8 cellular contexts compared by ENCODE assay signal in genomic region chr22:35301370-35301874, GRCh38. TPM values are rescaled to one million over a fixed set of nuclear protein-coding genes. Genes with fewer than 3 reads are reported as not detected.
DNase-seq lines count a peak whose midpoint lies in the region; ATAC-seq, FAIRE-seq and TF ChIP-seq lines count a peak whose summit lies in the region.

No MANE protein-coding gene starts in this region.

- H3K4me1 ChIP-seq in BLaER1 (peaks cover 58% of the 10 kb centered on the region), GM12878 (ENCODE audit: control insufficient read depth, insufficient read depth, low read length) (peaks cover 9% of the 10 kb centered on the region)

- H3K27me3 ChIP-seq in BLaER1 (no peaks in the 10 kb centered on the region), GM12878 (replicated peaks in 1 of 2; ENCODE audit: control insufficient read depth in 2 of 2, insufficient read depth in 2 of 2, low read length in 1 of 2) (no peaks in the 10 kb centered on the region)

- H3K4me3 Mint-ChIP-seq in memory B cell = peak overlapping the region; percentile 58

- H3K9ac ChIP-seq in BLaER1 = no peak overlapping the region
- H3K9ac ChIP-seq in GM12878 (ENCODE audit: control insufficient read depth, insufficient read depth, low read length) = no peak overlapping the region

- in situ Hi-C loops in GM12878 (cut with MboI) = no loop called here

- H3K4me2 ChIP-seq in BLaER1 (peak overlapping the region; percentile 99; the same call in 1 of the 2 replicates), GM12878 (ENCODE audit: control insufficient read depth, insufficient read depth) (peak overlapping the region; percentile 98; the same call in 1 of the 2 replicates)

- POLR2A ChIA-PET in GM12878 (lab: Charles Lee) = no interaction called here

- RAD21 ChIA-PET in GM12878 (lab: Charles Lee; ENCODE audit: unreplicated experiment) = interaction anchor here (1.0 to 1.1 kb wide), 2 partner anchors 10 to 51 kb away, joined by 3 read pairs; no protein-coding TSS in a partner anchor

- H3K9me3 Mint-ChIP-seq in memory B cell = no peaks in the 10 kb centered on the region

- FAIRE-seq in GM12878 (lab: Jason Lieb, UNC) (no peak), GM19239 (lab: Jason Lieb, UNC) (no peak)

- WGBS in GM12878 (ENCODE audit: insufficient coverage, insufficient replicate concordance, low lambda C conversion rate, missing lambda C conversion rate) = 80% methylated on average over 17 of the region's 17 CpGs

- H3K27me3 Mint-ChIP-seq in memory B cell = no peaks in the 10 kb centered on the region

- no peaks in the 10 kb centered on the region; the same call in 1 of the 2 replicates for H4K20me1 ChIP-seq in BLaER1
- H4K20me1 ChIP-seq in GM12878 (ENCODE audit: control insufficient read depth, insufficient read depth) = no peaks in the 10 kb centered on the region

- SMC1A ChIA-PET in GM12878 (lab: Charles Lee; ENCODE audit: uncharacterized antibody, unreplicated experiment) = no interaction called here

- peaks cover 2% of the 10 kb centered on the region for H3K79me2 ChIP-seq in GM12878 (ENCODE audit: control insufficient read depth, insufficient read depth, low read length)

- H3K27ac Mint-ChIP-seq in memory B cell = peak overlapping the region; percentile 45

- H3K4me1 Mint-ChIP-seq in memory B cell = peaks cover 23% of the 10 kb centered on the region

- TF ChIP-seq EP300 in GM12878 (IDR thresholded peaks at IDR 0.05; ENCODE audit: borderline replicate concordance in 1 of 2, control insufficient read depth in 1 of 2, low read depth in 2 of 2, low read length in 2 of 2) = no peak

- H3K36me3 Mint-ChIP-seq in memory B cell = peaks cover 3% of the 10 kb centered on the region

- TF ChIP-seq CTCF in GM12878 (IDR thresholded peaks at IDR 0.05 in 2 of 3, conservative IDR thresholded peaks at IDR 0.05 in 1 of 3; ENCODE audit: control insufficient read depth in 2 of 3, extremely low read depth in 1 of 3, insufficient read depth in 1 of 3, low read depth in 3 of 3, low read length in 3 of 3) = no peak

- ATAC-seq in GM12878 (no peak), memory B cell (ENCODE audit: low read depth) (no peak), HG03196 (IDR thresholded peaks at IDR 0.05; ENCODE audit: unreplicated experiment) (no peak), HG03280 (IDR thresholded peaks at IDR 0.05; ENCODE audit: unreplicated experiment) (no peak)

- no peak for TF ChIP-seq POLR2A in GM12878 (IDR thresholded peaks at IDR 0.05; ENCODE audit: low read depth, low read length)

- H2AFZ ChIP-seq in GM12878 (ENCODE audit: control insufficient read depth, low read depth, low read length) = no peak overlapping the region

- H3K4me3 ChIP-seq in BLaER1 (no peak overlapping the region), GM12878 (no peak overlapping the region)

- TF ChIP-seq RAD21 in GM12878 (IDR thresholded peaks at IDR 0.05; ENCODE audit: insufficient read depth, low read depth, low read length) = no peak

- H3K27ac ChIP-seq in BLaER1 (no peak overlapping the region), GM12878 (ENCODE audit: control insufficient read depth, insufficient read depth) (no peak overlapping the region)

- H3K36me3 ChIP-seq in BLaER1 (peaks cover 6% of the 10 kb centered on the region; the same call in 1 of the 2 replicates), GM12878 (ENCODE audit: control insufficient read depth in 2 of 2, insufficient read depth in 2 of 2, low read length in 1 of 2) (no peaks in the 10 kb centered on the region)

- DNase-seq in LoVo (ENCODE audit: low spot score) (peak; percentile 52), GM12878 (ENCODE audit: low read depth, low spot score) (no peak), memory B cell (ENCODE audit: low spot score in 2 of 2) (no peak), GM19239 (ENCODE audit: insufficient read length, low spot score) (no peak), globus pallidus (ENCODE audit: low spot score) (no peak)

- intact Hi-C loops in GM12878 (cut with micrococcal nuclease; ENCODE audit: unreplicated experiment) = no loop called here

- no peaks in the 10 kb centered on the region for H3K9me3 ChIP-seq in BLaER1
- no peaks in the 10 kb centered on the region for H3K9me3 ChIP-seq in GM12878 (replicated peaks; ENCODE audit: control insufficient read depth, insufficient read depth, low read length)

- BruUV-seq in GM12878 (replicated peaks; lab: Mats Ljungman, UMichigan) = no TSS peak

- CTCF ChIA-PET in GM12878 (lab: Yijun Ruan, JAX) = interaction anchor here (1.1 kb wide), 1 partner anchor 12 kb away, joined by 5 read pairs; no protein-coding TSS in a partner anchor

TF ChIP-seq in GM12878, 131 proteins besides CTCF, POLR2A, EP300 and RAD21 (continues in another document):
- no peak for TF ChIP-seq SKIL (IDR thresholded peaks at IDR 0.05; ENCODE audit: low read depth, poor library complexity, severe bottlenecking)
- no peak for TF ChIP-seq HDAC2 (IDR thresholded peaks at IDR 0.05)
- no peak for TF ChIP-seq MXI1 (IDR thresholded peaks at IDR 0.05; ENCODE audit: low read depth, low read length)
- no peak for TF ChIP-seq RUNX3 (IDR thresholded peaks at IDR 0.05; ENCODE audit: low read length)
- no peak for TF ChIP-seq E4F1 (IDR thresholded peaks at IDR 0.05; ENCODE audit: borderline replicate concordance, partially characterized antibody)

RNA-seq across cellular contexts. Expression of gene TOM1, which starts 1.7 kb away (rescaled TPM):
- 124 and 147 TPM in 2 replicates for total RNA-seq in GM12878 (2013; cell fraction: nucleolus; rRNA removed)
- 33.5 and 37.3 TPM in 2 replicates for total RNA-seq in GM12878 (2014; rRNA removed)
- total RNA-seq in GM12878 (2014; rRNA removed; fragmentation: Illumina TruSeq; extraction: Trizol) = 17.3 and 18.2 TPM in 2 replicates
- total RNA-seq in GM12878 (2021) = 36.4 and 37.9 TPM in 2 replicates
- 23.4 TPM for polyA plus RNA-seq in GM12878 (2011; ENCODE audit: low read depth)
- 32.2 and 64.6 TPM in 2 replicates for polyA plus RNA-seq in GM12878 (2011; rRNA removed)
- 77.4 and 79.3 TPM in 2 replicates for polyA plus RNA-seq in GM12878 (2011; cell fraction: cytosol; rRNA removed)
- 95.7 and 99.1 TPM in 2 replicates for polyA plus RNA-seq in GM12878 (2011; cell fraction: nucleus; rRNA removed)
- polyA plus RNA-seq in GM12878 (2012) = 31.1 and 35.7 TPM in 2 replicates
- 33.0 and 60.6 TPM in 2 replicates for polyA plus RNA-seq in GM12878 (2014; fragmentation: Illumina TruSeq; extraction: Trizol)
- polyA plus RNA-seq in GM12878 (2014; fragmentation: Nextera tagmentation; extraction: Ambion mirVana) = 1 to 10 TPM; 2.2 to 2.9 TPM
- polyA plus RNA-seq in GM12878 (2014; rRNA removed) = 40.5 and 43.3 TPM in 2 replicates
- polyA plus RNA-seq in GM12878 (2016; fragmentation: Nextera tagmentation; extraction: Ambion mirVana) = 10 to 100 TPM; 50.4 to 53.6 TPM
- polyA minus RNA-seq in GM12878 (2011; rRNA and poly(A)+ RNA removed) = 112 and 113 TPM in 2 replicates
- polyA minus RNA-seq in GM12878 (2011; cell fraction: cytosol; rRNA and poly(A)+ RNA removed) = 20.8 and 21.0 TPM in 2 replicates
- polyA minus RNA-seq in GM12878 (2011; cell fraction: nucleus; rRNA and poly(A)+ RNA removed) = 51.9 and 56.4 TPM in 2 replicates

RNA-seq across cellular contexts. Expression of gene HMGXB4, which starts 44.1 kb away (rescaled TPM):
- total RNA-seq in GM12878 (2013; cell fraction: nucleolus; rRNA removed) = 113 and 123 TPM in 2 replicates
- total RNA-seq in GM12878 (2014; rRNA removed) (15.5 and 17.1 TPM in 2 replicates), GM12878 (2014; rRNA removed; fragmentation: Illumina TruSeq; extraction: Trizol) (22.2 and 23.9 TPM in 2 replicates), GM12878 (2021) (24.9 and 26.1 TPM in 2 replicates)
- 10.4 TPM for polyA plus RNA-seq in GM12878 (2011; ENCODE audit: low read depth)
- polyA plus RNA-seq in GM12878 (2011; rRNA removed) (36.2 and 44.4 TPM in 2 replicates), GM12878 (2014; fragmentation: Illumina TruSeq; extraction: Trizol) (32.9 and 39.5 TPM in 2 replicates), GM12878 (2014; fragmentation: Nextera tagmentation; extraction: Ambion mirVana) (10 to 100 TPM; 32.1 to 44.5 TPM), GM12878 (2014; rRNA removed) (17.2 and 20.4 TPM in 2 replicates), GM12878 (2016; fragmentation: Nextera tagmentation; extraction: Ambion mirVana) (10 to 100 TPM; 21.0 to 23.8 TPM)
- 16.3 and 18.0 TPM in 2 replicates for polyA plus RNA-seq in GM12878 (2011; cell fraction: cytosol; rRNA removed)
- polyA plus RNA-seq in GM12878 (2011; cell fraction: nucleus; rRNA removed) = 27.4 and 31.0 TPM in 2 replicates
- polyA plus RNA-seq in GM12878 (2012) = 14.7 and 17.1 TPM in 2 replicates
- 51.0 and 52.7 TPM in 2 replicates for polyA minus RNA-seq in GM12878 (2011; rRNA and poly(A)+ RNA removed)
- 10.6 and 11.3 TPM in 2 replicates for polyA minus RNA-seq in GM12878 (2011; cell fraction: cytosol; rRNA and poly(A)+ RNA removed)
- polyA minus RNA-seq in GM12878 (2011; cell fraction: nucleus; rRNA and poly(A)+ RNA removed) = 34.0 and 57.1 TPM in 2 replicates
